ENCODE assay signal across 12 cellular contexts in genomic region chr1:109802136-109802900, GRCh38. TPM values are rescaled to one million over a fixed set of nuclear protein-coding genes. Genes with fewer than 3 reads are reported as not detected.
DNase-seq lines count a peak whose midpoint lies in the region; ATAC-seq, FAIRE-seq and TF ChIP-seq lines count a peak whose summit lies in the region.
"Had no signal": no experiment of that assay in that cellular context is flagged by ENCODE, and none has a peak within 500 bp of the region (broad histone marks: within the 10 kb centered on the region; RNA-seq: fewer than 3 reads in every experiment).

No MANE protein-coding gene starts in this region.

- H3K36me3 ChIP-seq in K562 (ENCODE audit: control insufficient read depth, insufficient read depth, low read length) (no peaks in the 10 kb centered on the region), neuronal stem cell (replicated peaks in 1 of 2; ENCODE audit: control insufficient read depth in 2 of 2, insufficient read depth in 2 of 2, low read length in 2 of 2) (no peaks in the 10 kb centered on the region), aorta (ENCODE audit: control insufficient read depth in 1 of 2, insufficient read depth in 2 of 2, low read length in 1 of 2) (no peaks in the 10 kb centered on the region)
- H3K36me3 ChIP-seq: WERI-Rb-1 had no signal

- no peak overlapping the region for H2BK120ac ChIP-seq in neuronal stem cell (ENCODE audit: low read depth, low read length)

- H4K91ac ChIP-seq in neuronal stem cell (ENCODE audit: low read depth, low read length, poor library complexity), result no peak overlapping the region

- DNase-seq in activated gamma-delta T cell treated with Interleukin-2 at 50 U/mL for 16 hours, result peak; percentile 60
- no peak for DNase-seq in activated gamma-delta T cell (lab: John Stamatoyannopoulos, UW)
- no peak for DNase-seq in K562 (ENCODE audit: extremely low read depth in 1 of 4, low spot score in 3 of 4)
- no peak for DNase-seq in neuronal stem cell (ENCODE audit: low spot score)
- DNase-seq in aorta, result peak in 1 of 2 donors; percentile 59
- no peak for DNase-seq in NCI-H345 treated with DMSO at 0.1 percent for 48 hours (lab: John Stamatoyannopoulos, UW; ENCODE audit: unreplicated experiment)
- no peak for DNase-seq in DMS153 (lab: John Stamatoyannopoulos, UW)
- DNase-seq: naive B cell, NCI-H1694 treated with DMSO at 0.1 percent for 48 hours, WERI-Rb-1 had no signal

- H3K4me1 ChIP-seq in K562 (replicated peaks in 1 of 2; ENCODE audit: control insufficient read depth in 2 of 2, insufficient read depth in 2 of 2, low read length in 2 of 2), result peaks cover 0 to 11% of the 10 kb centered on the region in 2 experiments; a peak in 3 of 5 replicates
- peaks cover 3 to 5% of the 10 kb centered on the region in 2 donors for H3K4me1 ChIP-seq in neuronal stem cell (ENCODE audit: control insufficient read depth in 2 of 2, insufficient read depth in 1 of 2, low read depth in 1 of 2, low read length in 2 of 2)
- H3K4me1 ChIP-seq in aorta (ENCODE audit: control insufficient read depth in 1 of 2, insufficient read depth in 2 of 2, low read length in 2 of 2), result no peaks in the 10 kb centered on the region

- H3K9ac ChIP-seq in K562 (ENCODE audit: insufficient read depth in 1 of 2, low read depth in 2 of 2, low read length in 2 of 2), result peak overlapping the region in 1 of 2 experiments; percentile 81; a peak in 2 of 4 replicates
- H3K9ac ChIP-seq in neuronal stem cell (ENCODE audit: low read depth, low read length, poor library complexity), result peak overlapping the region; percentile 47

- H3K23ac ChIP-seq in neuronal stem cell (ENCODE audit: low read depth, low read length, poor library complexity), result no peak overlapping the region

- H3K18ac ChIP-seq in neuronal stem cell (ENCODE audit: low read length), result peak overlapping the region; percentile 79

- no peak for TF ChIP-seq EP300 in K562 (IDR thresholded peaks at IDR 0.05; ENCODE audit: low read length)

- H3K9me1 ChIP-seq in K562 (ENCODE audit: control insufficient read depth, insufficient read depth, low read length), result no peaks in the 10 kb centered on the region

- no peak overlapping the region for H3K4ac ChIP-seq in neuronal stem cell (ENCODE audit: low read length)

- in situ Hi-C loops in K562 (cut with MboI), result no loop called here

- H4K8ac ChIP-seq in neuronal stem cell (ENCODE audit: low read depth, low read length), result no peak overlapping the region

- H2AK5ac ChIP-seq in neuronal stem cell (ENCODE audit: low read depth, low read length), result no peak overlapping the region

- BruUV-seq in K562 (replicated peaks; lab: Mats Ljungman, UMichigan), result no TSS peak

- peak overlapping the region; percentile 0 for H2BK15ac ChIP-seq in neuronal stem cell (ENCODE audit: low read length)

- POLR2A ChIA-PET in K562 (lab: Yijun Ruan, JAX), result interaction anchor here (0.9 to 1.5 kb wide), 3 partner anchors 10 to 181 kb away, joined by 3 to 4 read pairs (median 3); no protein-coding TSS in a partner anchor

- peak overlapping the region; percentile 25; the same call in 1 of the 2 replicates for H2AFZ ChIP-seq in K562 (ENCODE audit: low read depth, low read length)
- no peak overlapping the region for H2AFZ ChIP-seq in neuronal stem cell (ENCODE audit: low read length)

- H3K79me2 ChIP-seq in K562 (ENCODE audit: control insufficient read depth, insufficient read depth, low read length), result no peaks in the 10 kb centered on the region

- 59% methylated on average over 17 of the region's 17 CpGs for WGBS in K562 (ENCODE audit: insufficient coverage, low coverage, missing lambda C conversion rate)
- WGBS in neuronal stem cell (ENCODE audit: extremely low coverage in 2 of 2, insufficient read length in 2 of 2, insufficient replicate concordance in 1 of 2), 2 donors, result no CpG with 5 or more reads among the region's 17 CpGs
- 87 to 89% methylated on average over 17 of the region's 17 CpGs for WGBS in aorta, 2 donors

- no peak for TF ChIP-seq CTCF in K562 (IDR thresholded peaks at IDR 0.05 in 2 of 3, conservative IDR thresholded peaks at IDR 0.05 in 1 of 3; ENCODE audit: insufficient read depth in 2 of 3, low read depth in 1 of 3, low read length in 3 of 3)

- H3K4me2 ChIP-seq in K562 (ENCODE audit: insufficient read depth, low read length), result no peak overlapping the region
- H3K4me2 ChIP-seq in neuronal stem cell (ENCODE audit: insufficient read depth, low read length, poor library complexity, severe bottlenecking), result no peak overlapping the region
- H3K4me2 ChIP-seq: A549 had no signal

- H2BK5ac ChIP-seq in neuronal stem cell (ENCODE audit: low read length), result no peak overlapping the region

- peak; percentile 58 for ATAC-seq in K562
- peak; percentile 37 for ATAC-seq in aorta (ENCODE audit: low FRiP score)
- no peak for ATAC-seq in GM19455 (IDR thresholded peaks at IDR 0.05; ENCODE audit: unreplicated experiment)

- H2BK12ac ChIP-seq in neuronal stem cell (ENCODE audit: low read length), result no peak overlapping the region

- H3K79me1 ChIP-seq in neuronal stem cell (ENCODE audit: low read depth, low read length), result no peaks in the 10 kb centered on the region

- H3K27me3 ChIP-seq in K562 (ENCODE audit: control insufficient read depth in 2 of 2, insufficient read depth in 2 of 2, low read length in 2 of 2), result no peaks in the 10 kb centered on the region
- peaks cover 0 to 6% (median 0%) of the 10 kb centered on the region in 3 experiments for H3K27me3 ChIP-seq in neuronal stem cell (ENCODE audit: control insufficient read depth in 3 of 3, insufficient read depth in 3 of 3, low read depth in 1 of 3, low read length in 3 of 3)
- H3K27me3 ChIP-seq in aorta (ENCODE audit: control insufficient read depth in 1 of 2, insufficient read depth in 2 of 2, low read length in 1 of 2), result no peaks in the 10 kb centered on the region

- TF ChIP-seq POLR2A in K562 (conservative IDR thresholded peaks at IDR 0.05), result no peak

- peak; percentile 61 for FAIRE-seq in K562 (lab: Jason Lieb, UNC)
- FAIRE-seq: A549 had no signal

- no peaks in the 10 kb centered on the region for H4K20me1 ChIP-seq in K562 (replicated peaks; ENCODE audit: control insufficient read depth, insufficient read depth, low read length)

- CTCF ChIA-PET in K562 (lab: Yijun Ruan, JAX; ENCODE audit: low intra/inter-chr PET ratio), result no interaction called here

- no peak overlapping the region for H3K14ac ChIP-seq in neuronal stem cell (ENCODE audit: low read length)

- no peaks in the 10 kb centered on the region for H3K9me3 ChIP-seq in K562 (replicated peaks; ENCODE audit: control insufficient read depth, insufficient read depth, low read depth, low read length)
- H3K9me3 ChIP-seq in neuronal stem cell (replicated peaks in 1 of 2; ENCODE audit: control insufficient read depth in 2 of 2, insufficient read depth in 1 of 2, low read depth in 1 of 2, low read length in 2 of 2), result no peaks in the 10 kb centered on the region
- no peaks in the 10 kb centered on the region for H3K9me3 ChIP-seq in aorta (ENCODE audit: control insufficient read depth, low read length)
- H3K9me3 ChIP-seq: A549 had no signal

- no peak for TF ChIP-seq RAD21 in K562 (CRISPR knock-in tag; conservative IDR thresholded peaks at IDR 0.05 in 1 of 2, IDR thresholded peaks at IDR 0.05 in 1 of 2)

- intact Hi-C loops in K562 (cut with micrococcal nuclease), result no loop called here
- intact Hi-C loops in aorta (cut with DNase I), result no loop called here

- H3K4me3 ChIP-seq in K562 (no peak overlapping the region), neuronal stem cell (ENCODE audit: low read length in 2 of 2) (no peak overlapping the region), aorta (ENCODE audit: low read length in 2 of 2) (no peak overlapping the region)
- H3K4me3 ChIP-seq: A549 had no signal

- H3K27ac ChIP-seq in K562 (ENCODE audit: extremely low read depth, low read depth, low read length) (no peak overlapping the region), neuronal stem cell (replicated peaks; ENCODE audit: low read length) (no peak overlapping the region), aorta (ENCODE audit: low read depth in 1 of 2, low read length in 2 of 2) (no peak overlapping the region)
- H3K27ac ChIP-seq: WERI-Rb-1 had no signal

RNA-seq across cellular contexts. Expression of gene EPS8L3, which starts 38.6 kb away (rescaled TPM):
- total RNA-seq in K562 (2011; cell fraction: chromatin; rRNA removed; ENCODE audit: low replicate concordance), result not detected in 2 replicates
- not detected in 2 replicates for total RNA-seq in K562 (2011; cell fraction: nucleolus; rRNA removed)
- not detected in 2 replicates for total RNA-seq in K562 (2011; cell fraction: nucleoplasm; rRNA removed)
- total RNA-seq in K562 (2014; rRNA removed) (not detected in 2 replicates), K562 (2014; rRNA removed; fragmentation: Illumina TruSeq; extraction: Trizol) (0.15 TPM in 1 of 2 replicates, not detected in the other), K562 (2015; rRNA removed; fragmentation: Illumina TruSeq; extraction: Trizol) (not detected in 2 replicates), K562 (2021) (0.42 and 0.51 TPM in 2 replicates), aorta (not detected)
- polyA plus RNA-seq in K562 (2011; rRNA removed) (0.13 and 0.14 TPM in 2 replicates), K562 (2014; fragmentation: Illumina TruSeq; extraction: Trizol) (0.09 and 0.61 TPM in 2 replicates), K562 (2014; fragmentation: Nextera tagmentation; extraction: Ambion mirVana) (not detected), K562 (2014; rRNA removed) (0.04 TPM in 1 of 2 replicates, not detected in the other), aorta (10 to 100 TPM in 1 of 2 donors, under 1 TPM in 1; 0.46 to 36.7 TPM)
- 0.07 and 0.16 TPM in 2 replicates for polyA plus RNA-seq in K562 (2011; cell fraction: cytosol; rRNA removed)
- 0.81 and 1.8 TPM in 2 replicates for polyA plus RNA-seq in K562 (2011; cell fraction: nucleus; rRNA removed)
- polyA plus RNA-seq in K562 (2012), result 0.07 and 0.14 TPM in 2 replicates
- not detected in 2 replicates for polyA minus RNA-seq in K562 (2011; rRNA and poly(A)+ RNA removed)
- polyA minus RNA-seq in K562 (2011; cell fraction: cytosol; rRNA and poly(A)+ RNA removed), result not detected in 2 replicates
- not detected in 2 replicates for polyA minus RNA-seq in K562 (2011; cell fraction: nucleus; rRNA and poly(A)+ RNA removed)
- not detected for polyA plus RNA-seq in neuronal stem cell (2013, experiment 1 of 2)
- 0.03 TPM for polyA plus RNA-seq in neuronal stem cell (2013, experiment 2 of 2)
